24 cellular contexts compared by ENCODE assay signal in genomic region chr1:96749618-96750017, GRCh38.
"Had no signal": no experiment of that assay in that cellular context is flagged by ENCODE, and none has a peak within 500 bp of the region (broad histone marks: within the 10 kb centered on the region; RNA-seq: fewer than 3 reads in every experiment).

No MANE protein-coding gene starts in this region.

- H3K27ac ChIP-seq: ascending aorta, body of pancreas, KMS-11, Peyer's patch, RWPE1, SJCRH30, VCaP had no signal

- ATAC-seq: activated CD4-positive, alpha-beta T cell treated with anti-CD3 and anti-CD28 coated beads for 36 hours; body of pancreas; T-cell had no signal

- H3K9me3 Mint-ChIP-seq: activated CD4-positive, alpha-beta memory T cell treated with anti-CD3 and anti-CD28 coated beads, Interleukin-2, amount 10 ng/mL, durations not matched to agents 7 days and 5 days; activated naive CD8-positive, alpha-beta T cell treated with anti-CD3 and anti-CD28 coated beads, Interleukin-2, amount 10 ng/mL, durations not matched to agents 7 days and 5 days; central memory CD8-positive, alpha-beta T cell; T-cell had no signal

- H3K4me3 Mint-ChIP-seq: activated CD4-positive, alpha-beta memory T cell treated with anti-CD3 and anti-CD28 coated beads, Interleukin-2, amount 10 ng/mL, durations not matched to agents 7 days and 5 days; activated CD4-positive, alpha-beta T cell treated with anti-CD3 and anti-CD28 coated beads for 36 hours; activated naive CD8-positive, alpha-beta T cell treated with anti-CD3 and anti-CD28 coated beads, Interleukin-2, amount 10 ng/mL, durations not matched to agents 7 days and 5 days; central memory CD8-positive, alpha-beta T cell; T-cell had no signal

- H3K27ac Mint-ChIP-seq: activated CD4-positive, alpha-beta memory T cell treated with anti-CD3 and anti-CD28 coated beads, Interleukin-2, amount 10 ng/mL, durations not matched to agents 7 days and 5 days; activated CD4-positive, alpha-beta T cell treated with anti-CD3 and anti-CD28 coated beads for 36 hours; activated naive CD8-positive, alpha-beta T cell treated with anti-CD3 and anti-CD28 coated beads, Interleukin-2, amount 10 ng/mL, durations not matched to agents 7 days and 5 days had no signal

- DNase-seq: activated CD4-positive, alpha-beta memory T cell treated with anti-CD3 and anti-CD28 coated beads, Interleukin-2, amount 10 ng/mL, durations not matched to agents 7 days and 5 days; activated CD4-positive, alpha-beta T cell treated with anti-CD3 and anti-CD28 coated beads for 36 hours; activated CD4-positive, alpha-beta T cell treated with anti-CD3 and anti-CD28 coated beads, Interleukin-2, amount 50 U/mL, for 1 hour; activated naive CD4-positive, alpha-beta T cell treated with anti-CD3 and anti-CD28 coated beads, Interleukin-2, amount 50 U/mL, for 16 hours; activated naive CD8-positive, alpha-beta T cell treated with anti-CD3 and anti-CD28 coated beads, Interleukin-2, amount 10 ng/mL, durations not matched to agents 7 days and 5 days; amniotic stem cell; body of pancreas; NCI-H1092; NCI-H1417; NCI-H1694; NCI-H2029; NCI-H345; NCI-H510A; NCI-H526 treated with DMSO at 0.1 percent for 48 hours; OCI-M1; Peyer's patch; Right ventricle myocardium superior; SJCRH30; T-cell had no signal

- H3K9me3 ChIP-seq: ascending aorta, body of pancreas, Peyer's patch, SJCRH30 had no signal

- H3K27me3 ChIP-seq: ascending aorta, body of pancreas, Peyer's patch, SJCRH30 had no signal

- H3K4me3 ChIP-seq: ascending aorta, body of pancreas, Peyer's patch, SJCRH30 had no signal

- H3K9ac ChIP-seq: KMS-11 had no signal

- H3K4me1 ChIP-seq: ascending aorta, Peyer's patch, SJCRH30 had no signal

- H3K4me2 ChIP-seq: KMS-11 had no signal

- H3K27me3 Mint-ChIP-seq: activated CD4-positive, alpha-beta memory T cell treated with anti-CD3 and anti-CD28 coated beads, Interleukin-2, amount 10 ng/mL, durations not matched to agents 7 days and 5 days; activated CD4-positive, alpha-beta T cell treated with anti-CD3 and anti-CD28 coated beads for 36 hours; activated naive CD8-positive, alpha-beta T cell treated with anti-CD3 and anti-CD28 coated beads, Interleukin-2, amount 10 ng/mL, durations not matched to agents 7 days and 5 days; central memory CD8-positive, alpha-beta T cell; T-cell had no signal
